In genomic region chr1:230112131-230112701, GRCh38 we compare ENCODE assay signal across 10 cellular contexts. TPM values are rescaled to one million over a fixed set of nuclear protein-coding genes. Genes with fewer than 3 reads are reported as not detected.
DNase-seq lines count a peak whose midpoint lies in the region; ATAC-seq and TF ChIP-seq lines count a peak whose summit lies in the region.
"Had no signal": no experiment of that assay in that cellular context is flagged by ENCODE, and none has a peak within 500 bp of the region (broad histone marks: within the 10 kb centered on the region; RNA-seq: fewer than 3 reads in every experiment).

No MANE protein-coding gene starts in this region.

- H3K27me3 ChIP-seq in heart right ventricle (no peaks in the 10 kb centered on the region), lung (ENCODE audit: control insufficient read depth, insufficient read depth) (no peaks in the 10 kb centered on the region), upper lobe of right lung (no peaks in the 10 kb centered on the region)

- intact Hi-C loops in heart right ventricle (cut with DNase I): no loop called here
- intact Hi-C loops in Right ventricle myocardium inferior (cut with DNase I): no loop called here
- intact Hi-C loops in upper lobe of right lung (cut with DNase I): no loop called here

- POLR2A ChIA-PET in WTC11 (lab: Charles Lee): no interaction called here

- H3K9me3 ChIP-seq in heart right ventricle (no peaks in the 10 kb centered on the region), lung (ENCODE audit: control insufficient read depth in 2 of 2, insufficient read depth in 1 of 2, low read length in 1 of 2) (no peaks in the 10 kb centered on the region), upper lobe of right lung (no peaks in the 10 kb centered on the region)

- no peak for DNase-seq in heart right ventricle
- no peak for DNase-seq in Right ventricle myocardium inferior (ENCODE audit: missing footprints)
- no peak for DNase-seq in WTC11 (ENCODE audit: low spot score)
- peak; percentile 49 for DNase-seq in lung (ENCODE audit: low spot score)
- no peak for DNase-seq in upper lobe of right lung
- DNase-seq in activated CD4-positive, CD25-positive, alpha-beta regulatory T cell treated with anti-CD3 and anti-CD28 coated beads, Interleukin-2, amount 50 U/mL, for 72 hours: no peak
- no peak for DNase-seq in cerebellar cortex (ENCODE audit: low spot score)
- DNase-seq: NCI-H1436 treated with DMSO at 0.1 percent for 48 hours; stimulated activated CD4-positive, alpha-beta T cell treated with anti-CD3 and anti-CD28 coated beads, Interleukin-2, amount 100 ng/mL, for 48 hours had no signal

- H3K4me1 Mint-ChIP-seq in WTC11: peaks cover 60% of the 10 kb centered on the region

- H3K4me1 ChIP-seq in heart right ventricle: peaks cover 0 to 46% (median 33%) of the 10 kb centered on the region in 9 donors
- peaks cover 0 to 19% of the 10 kb centered on the region in 2 donors for H3K4me1 ChIP-seq in lung (ENCODE audit: control insufficient read depth in 2 of 2, insufficient read depth in 2 of 2, low read length in 2 of 2)
- H3K4me1 ChIP-seq in upper lobe of right lung: peaks cover 26% of the 10 kb centered on the region

- peak overlapping the region; percentile 32 for H3K27ac Mint-ChIP-seq in WTC11

- TF ChIP-seq CTCF in heart right ventricle (IDR thresholded peaks at IDR 0.05): no peak
- TF ChIP-seq CTCF in WTC11 (IDR thresholded peaks at IDR 0.05): no peak
- no peak for TF ChIP-seq CTCF in lung (IDR thresholded peaks at IDR 0.05; ENCODE audit: control extremely low read depth, extremely low read depth)
- no peak for TF ChIP-seq CTCF in upper lobe of right lung (IDR thresholded peaks at IDR 0.05)

- 70 to 83% methylated on average over 7 of the region's 7 CpGs for whole genome bisulfite sequencing in heart right ventricle, 2 donors
- 26 to 51% methylated on average over 7 of the region's 7 CpGs for WGBS in lung, 2 donors

- peak overlapping the region in 3 of 10 donors; percentile 15 to 86 (median 69) for H3K27ac ChIP-seq in heart right ventricle
- no peak overlapping the region for H3K27ac ChIP-seq in lung (ENCODE audit: low read depth in 1 of 2, low read length in 1 of 2)
- H3K27ac ChIP-seq in upper lobe of right lung: no peak overlapping the region

- H3K27me3 Mint-ChIP-seq in WTC11 (ENCODE audit: low read depth): no peaks in the 10 kb centered on the region

- H3K36me3 ChIP-seq in heart right ventricle: peaks cover 0 to 28% (median 0%) of the 10 kb centered on the region in 9 donors
- H3K36me3 ChIP-seq in lung (ENCODE audit: control insufficient read depth in 2 of 2, insufficient read depth in 2 of 2, low read length in 2 of 2): no peaks in the 10 kb centered on the region
- H3K36me3 ChIP-seq in upper lobe of right lung: no peaks in the 10 kb centered on the region

- H3K36me3 Mint-ChIP-seq in WTC11: peaks cover 10% of the 10 kb centered on the region

- no peak overlapping the region for H3K4me3 Mint-ChIP-seq in WTC11

- peak in 5 of 8 donors; percentile 11 to 38 (median 15) for ATAC-seq in heart right ventricle
- no peak for ATAC-seq in Right ventricle myocardium inferior
- peak; percentile 50 for ATAC-seq in WTC11
- ATAC-seq in lung (ENCODE audit: insufficient read depth, low FRiP score): peak; percentile 46
- peak; percentile 79 for ATAC-seq in upper lobe of right lung
- ATAC-seq in GM21576 (IDR thresholded peaks at IDR 0.05; ENCODE audit: unreplicated experiment): no peak

- CTCF ChIA-PET in WTC11 (lab: Charles Lee): interaction anchor here (0.9 to 6.2 kb wide), 3 partner anchors 8 to 13 kb away, joined by 3 to 30 read pairs (median 4); no protein-coding TSS in a partner anchor

- H3K4me3 ChIP-seq in heart right ventricle (no peak overlapping the region), lung (no peak overlapping the region), upper lobe of right lung (no peak overlapping the region)

- H3K9me3 Mint-ChIP-seq in WTC11: no peaks in the 10 kb centered on the region

TF ChIP-seq in WTC11, 78 proteins besides CTCF, POLR2A, EP300 and RAD21:
- TF ChIP-seq MAX (CRISPR knock-in tag; IDR thresholded peaks at IDR 0.05) (no peak), CBFB (CRISPR knock-in tag; IDR thresholded peaks at IDR 0.05; ENCODE audit: low read depth) (no peak), ZNF317 (CRISPR knock-in tag; IDR thresholded peaks at IDR 0.05; ENCODE audit: borderline replicate concordance, low read depth) (no peak), KAT7 (CRISPR knock-in tag; IDR thresholded peaks at IDR 0.05; ENCODE audit: borderline replicate concordance) (no peak), USF2 (CRISPR knock-in tag; IDR thresholded peaks at IDR 0.05) (no peak), ZNF121 (CRISPR knock-in tag; IDR thresholded peaks at IDR 0.05) (peak; percentile 85), MYBL2 (CRISPR knock-in tag; IDR thresholded peaks at IDR 0.05) (no peak)
- TF ChIP-seq, protein P1, sequence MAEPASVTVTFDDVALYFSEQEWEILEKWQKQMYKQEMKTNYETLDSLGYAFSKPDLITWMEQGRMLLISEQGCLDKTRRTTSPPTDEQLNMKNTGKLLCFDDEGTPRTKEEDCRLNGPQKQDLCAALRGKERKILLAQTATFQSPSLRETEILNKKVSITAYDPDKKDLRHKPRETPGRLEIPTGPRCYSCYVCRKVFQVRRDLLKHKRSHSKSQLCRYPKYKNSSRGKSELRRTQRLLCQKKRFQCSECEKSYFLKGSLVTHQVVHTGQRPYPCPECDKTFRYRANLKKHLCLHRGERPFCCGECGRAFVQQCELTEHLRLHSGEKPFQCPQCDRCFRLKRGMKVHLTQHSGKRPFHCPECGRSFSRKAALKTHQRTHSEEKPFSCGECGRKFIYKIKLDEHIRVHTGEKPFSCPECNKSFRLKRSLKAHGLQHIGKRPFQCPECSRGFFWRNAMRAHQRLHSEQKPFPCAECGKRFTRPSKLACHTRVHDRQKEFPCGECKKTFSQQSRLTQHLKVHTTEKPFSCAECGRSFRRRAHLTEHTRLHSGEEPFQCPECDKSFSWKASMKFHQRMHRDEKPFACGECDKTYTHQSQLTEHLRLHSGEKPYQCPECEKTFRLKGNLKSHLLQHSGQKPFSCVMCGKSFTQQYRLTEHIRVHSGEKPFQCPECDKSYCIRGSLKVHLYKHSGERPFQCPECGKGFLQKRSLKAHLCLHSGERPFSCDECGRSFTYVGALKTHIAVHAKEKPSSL (CRISPR knock-in tag; conservative IDR thresholded peaks at IDR 0.05): no peak

RNA-seq across cellular contexts. Expression of gene GALNT2, which starts 45.2 kb away (rescaled TPM):
- 10 to 100 TPM; 21.3 to 35.1 (median 25.8) TPM for total RNA-seq in heart right ventricle
- 10 to 100 TPM in 1 of 2 donors, 1 to 10 TPM in 1; 9.7 to 27.5 TPM for polyA plus RNA-seq in heart right ventricle
- 29.2 TPM for total RNA-seq in Right ventricle myocardium inferior
- total RNA-seq in WTC11 (2021): 74.8 to 84.6 TPM (median 81.9 TPM) in 3 replicates
- 100 to 1,000 TPM in 1 of 2 donors, 10 to 100 TPM in 1; 37.2 to 101 TPM for total RNA-seq in lung
- 10 to 100 TPM; 23.1 to 80.6 TPM for polyA plus RNA-seq in lung
- 55.1 TPM for total RNA-seq in upper lobe of right lung

Comparison
In these comparisons a context has a peak if more than half of its experiments do, and no peak if none do; other contexts are left out.
1. ATAC-seq: peak in heart right ventricle (5 of 8), WTC11 (single experiment), lung (single experiment) and upper lobe of right lung (single experiment); none in Right ventricle myocardium inferior (single experiment) and GM21576 (single experiment).